ENCODE assay signal across 1 cellular context in the genomic region with DNA sequence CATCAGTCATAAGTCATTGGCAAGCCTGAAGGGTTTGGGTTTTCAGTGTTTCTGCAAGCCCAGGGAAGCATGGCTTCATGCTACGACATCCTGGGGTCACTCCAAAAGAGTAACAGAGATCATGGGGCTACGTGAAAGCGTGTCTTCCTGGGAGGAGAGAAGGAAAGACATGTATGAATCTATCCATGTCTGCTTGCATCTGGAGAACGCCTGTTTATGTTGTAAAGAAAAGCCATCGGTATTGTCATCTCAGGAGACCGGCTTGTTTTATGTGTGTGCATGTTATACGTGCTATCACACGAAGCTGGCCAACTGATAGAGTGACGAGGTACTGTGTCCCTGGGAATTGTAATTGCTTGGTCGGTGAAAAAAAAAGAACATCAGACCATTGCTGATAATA.
TF ChIP-seq lines count a peak whose summit lies in the region.

No MANE protein-coding gene starts in this region.

TF ChIP-seq in H1, 55 proteins besides CTCF, POLR2A, EP300 and RAD21:
- TF ChIP-seq PHF8 (conservative IDR thresholded peaks at IDR 0.05; ENCODE audit: low read depth, low read length) (no peak), RBBP5 (IDR thresholded peaks at IDR 0.05; ENCODE audit: borderline replicate concordance, low read depth, low read length) (no peak), EGR1 (IDR thresholded peaks at IDR 0.05; ENCODE audit: borderline replicate concordance, low read depth, low read length) (no peak), CBX8 (IDR thresholded peaks at IDR 0.05; ENCODE audit: borderline replicate concordance, low read depth, low read length) (no peak), SIRT6 (IDR thresholded peaks at IDR 0.05; ENCODE audit: low read length) (no peak), TBP (IDR thresholded peaks at IDR 0.05; ENCODE audit: low read depth, low read length) (no peak), TEAD4 (IDR thresholded peaks at IDR 0.05; ENCODE audit: low read depth, low read length) (no peak), KDM5A (IDR thresholded peaks at IDR 0.05; ENCODE audit: low read length) (no peak), SUZ12 (IDR thresholded peaks at IDR 0.05; ENCODE audit: low read length) (no peak), TAF7 (optimal IDR thresholded peaks at IDR 0.05; ENCODE audit: borderline replicate concordance, low read depth, low read length) (no peak), NANOG (IDR thresholded peaks at IDR 0.05; ENCODE audit: insufficient read depth, low read depth, low read length, poor library complexity, severe bottlenecking) (no peak), GTF2F1 (IDR thresholded peaks at IDR 0.05; ENCODE audit: borderline replicate concordance, low read depth, low read length) (no peak), EZH2 (IDR thresholded peaks at IDR 0.05; ENCODE audit: low read depth, low read length, severe bottlenecking) (no peak), RFX5 (IDR thresholded peaks at IDR 0.05; ENCODE audit: borderline replicate concordance, low read depth, low read length) (no peak), ASH2L (IDR thresholded peaks at IDR 0.05; ENCODE audit: low read length) (no peak), HDAC2 (IDR thresholded peaks at IDR 0.05; ENCODE audit: borderline replicate concordance in 1 of 2, low read depth in 2 of 2, low read length in 2 of 2) (no peak), CREB1 (IDR thresholded peaks at IDR 0.05) (no peak)
